ENCODE assay signal across 18 cellular contexts in the genomic region with DNA sequence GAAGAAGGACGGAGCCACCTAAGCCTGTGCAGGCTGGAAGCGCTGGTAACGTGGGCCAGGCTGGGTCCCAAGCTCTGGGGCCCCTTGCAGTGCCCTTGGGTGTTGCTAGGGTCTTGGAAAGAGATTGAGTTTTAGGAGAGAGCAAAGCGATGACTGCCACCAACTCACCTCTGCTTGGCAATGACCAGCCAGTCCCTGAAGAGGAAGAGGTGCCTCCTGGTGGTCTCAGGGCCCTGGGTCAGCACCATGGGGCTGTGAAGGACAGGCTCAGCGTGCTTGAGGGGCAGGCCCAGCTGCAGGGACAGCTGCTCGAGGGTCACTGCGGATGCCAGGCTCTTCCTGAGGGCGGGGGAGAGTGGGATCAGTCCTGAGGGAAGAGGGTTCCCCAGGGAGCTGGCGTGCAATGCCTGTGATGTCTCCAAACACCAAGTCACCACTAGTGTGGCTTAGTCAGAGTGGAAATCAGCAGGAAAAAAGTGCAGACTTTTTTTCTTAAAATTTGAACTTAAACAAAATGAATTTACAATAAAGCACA. TPM values are rescaled to one million over a fixed set of nuclear protein-coding genes. Genes with fewer than 3 reads are reported as not detected.
DNase-seq lines count a peak whose midpoint lies in the region; ATAC-seq, FAIRE-seq and TF ChIP-seq lines count a peak whose summit lies in the region.
"Had no signal": no experiment of that assay in that cellular context is flagged by ENCODE, and none has a peak within 500 bp of the region (broad histone marks: within the 10 kb centered on the region; RNA-seq: fewer than 3 reads in every experiment).

No MANE protein-coding gene starts in this region.

- H3K36me3 ChIP-seq in OCI-LY7 (ENCODE audit: insufficient read depth, low read length): no peaks in the 10 kb centered on the region
- no peaks in the 10 kb centered on the region for H3K36me3 ChIP-seq in H1 (ENCODE audit: control insufficient read depth in 2 of 4, insufficient read depth in 4 of 4, low read length in 3 of 4)
- H3K36me3 ChIP-seq in CD8-positive, alpha-beta T cell (ENCODE audit: insufficient read depth, low read length): no peaks in the 10 kb centered on the region
- H3K36me3 ChIP-seq: neutrophil, tibial artery, WERI-Rb-1 had no signal

- 76% methylated on average over 9 of the region's 9 CpGs; no CpG with 5 or more reads in 1 of the 2 experiments for WGBS in H1 (ENCODE audit: extremely low coverage in 1 of 2, insufficient coverage in 1 of 2, insufficient read length in 1 of 2, insufficient replicate concordance in 2 of 2, low coverage in 1 of 2, low lambda C conversion rate in 2 of 2, missing lambda C conversion rate in 1 of 2), 2 experiments

- ATAC-seq in stimulated activated naive CD8-positive, alpha-beta T cell treated with anti-CD3 and anti-CD28 coated beads, Interleukin-15, Interleukin-2, amounts not matched to agents 100 U/mL and 50 U/mL, for 24 hours: no peak
- ATAC-seq in CD8-positive, alpha-beta T cell: no peak
- ATAC-seq: left colon had no signal

- POLR2A ChIA-PET in OCI-LY7 (lab: Charles Lee) (interaction anchor here (0.7 to 4.3 kb wide), 11 partner anchors 10 to 86 kb away, joined by 3 to 39 read pairs (median 3); a partner anchor contains a TSS), H1 (lab: Charles Lee; ENCODE audit: partially characterized antibody) (interaction anchor here (3.4 kb wide), 1 partner anchor 14 kb away, joined by 12 read pairs; no protein-coding TSS in a partner anchor)
- POLR2A ChIA-PET in CD8-positive, alpha-beta T cell (lab: Charles Lee): interaction anchor here (1.1 to 3.2 kb wide), 3 partner anchors 11 to 51 kb away, joined by 3 to 11 read pairs (median 3); a partner anchor contains a TSS

- H4K91ac ChIP-seq in H1 (replicated peaks; ENCODE audit: insufficient read length, low read length): no peak overlapping the region

- H2BK15ac ChIP-seq in H1 (ENCODE audit: low read length): no peak overlapping the region

- H4K20me1 ChIP-seq in OCI-LY7 (ENCODE audit: insufficient read depth, low read length): no peaks in the 10 kb centered on the region
- no peaks in the 10 kb centered on the region for H4K20me1 ChIP-seq in H1 (replicated peaks in 1 of 2; ENCODE audit: control insufficient read depth in 1 of 2, insufficient read depth in 2 of 2, low read length in 2 of 2)

- no peaks in the 10 kb centered on the region for H3K9me2 ChIP-seq in OCI-LY7 (ENCODE audit: insufficient read depth, low read length)

- peak overlapping the region; percentile 56 for H3K4me3 ChIP-seq in OCI-LY7 (ENCODE audit: low read depth, low read length, poor library complexity, severe bottlenecking)
- H3K4me3 ChIP-seq in H1 (ENCODE audit: extremely low read depth in 1 of 4, insufficient read depth in 2 of 4, low read depth in 3 of 4, low read length in 4 of 4): no peak overlapping the region
- no peak overlapping the region for H3K4me3 ChIP-seq in CD8-positive, alpha-beta T cell (ENCODE audit: low read depth, low read length)
- H3K4me3 ChIP-seq: PC-9, tibial artery had no signal

- intact Hi-C loops in OCI-LY7 (cut with micrococcal nuclease; ENCODE audit: unreplicated experiment): loop anchor here (2.0 kb wide), 1 partner anchor 53 kb away; no protein-coding TSS in a partner anchor
- intact Hi-C loops in CD8-positive, alpha-beta T cell (cut with DNase I, micrococcal nuclease): loop anchor here in 1 of 2 experiments (2.0 kb wide), 1 partner anchor 31 kb away; no protein-coding TSS in a partner anchor

- TF ChIP-seq CTCF in OCI-LY7 (conservative IDR thresholded peaks at IDR 0.05; ENCODE audit: low read length) (peak; percentile 34; the same call in 1 of the 2 replicates), H1 (IDR thresholded peaks at IDR 0.05; ENCODE audit: control extremely low read depth in 1 of 3, insufficient read depth in 1 of 3, low read depth in 1 of 3, low read length in 3 of 3) (peak; percentile 17 to 26 (median 20))
- TF ChIP-seq CTCF in CD8-positive, alpha-beta T cell (IDR thresholded peaks at IDR 0.05): no peak

- H2BK12ac ChIP-seq in H1 (ENCODE audit: low read depth, low read length): no peak overlapping the region

- no peaks in the 10 kb centered on the region for H3K79me1 ChIP-seq in H1 (ENCODE audit: low read depth, low read length)

- H3K79me2 ChIP-seq in OCI-LY7 (ENCODE audit: insufficient read depth, low read depth, low read length): no peaks in the 10 kb centered on the region
- no peaks in the 10 kb centered on the region for H3K79me2 ChIP-seq in H1 (ENCODE audit: control insufficient read depth in 1 of 2, insufficient read depth in 2 of 2, low read length in 2 of 2)

- no peak for TF ChIP-seq EP300 in H1 (IDR thresholded peaks at IDR 0.05; ENCODE audit: borderline replicate concordance in 1 of 2, low read depth in 2 of 2, low read length in 2 of 2)

- H3K27me3 Mint-ChIP-seq in stimulated activated naive CD8-positive, alpha-beta T cell treated with anti-CD3 and anti-CD28 coated beads, Interleukin-15, Interleukin-2, amounts not matched to agents 100 ng/mL and 50 ng/mL, for 24 hours: no peaks in the 10 kb centered on the region
- no peaks in the 10 kb centered on the region for H3K27me3 Mint-ChIP-seq in CD8-positive, alpha-beta T cell (ENCODE audit: low read depth)

- peak in 1 of 2 experiments; percentile 2; a peak in 1 of 4 replicates for TF ChIP-seq RAD21 in H1 (IDR thresholded peaks at IDR 0.05 in 1 of 2, conservative IDR thresholded peaks at IDR 0.05 in 1 of 2; ENCODE audit: low read depth in 2 of 2, low read length in 2 of 2)

- DNase-seq in stimulated activated naive CD8-positive, alpha-beta T cell treated with anti-CD3 and anti-CD28 coated beads, Interleukin-15, Interleukin-2, amounts not matched to agents 100 U/mL and 50 U/mL, for 24 hours: no peak
- DNase-seq in OCI-LY7 (ENCODE audit: low spot score) (peak; percentile 49), H1 (ENCODE audit: low read depth in 1 of 2, low spot score in 2 of 2) (no peak), ureter (ENCODE audit: low spot score) (no peak), NOMO-1 treated with dmso at 0.1 percent for 144 hours (lab: John Stamatoyannopoulos, UW; ENCODE audit: unreplicated experiment) (no peak)
- no peak for DNase-seq in CD8-positive, alpha-beta T cell
- DNase-seq: activated naive CD4-positive, alpha-beta T cell treated with Interleukin-2 at 50 U/mL for 16 hours; AML-193; left colon; NCI-H1105; NCI-H69; PC-9; tibial artery; WERI-Rb-1 had no signal

- no TSS peak for BruUV-seq in OCI-LY7 (replicated peaks; lab: Mats Ljungman, UMichigan)

- no peak overlapping the region for H3K9ac ChIP-seq in H1 (replicated peaks in 1 of 4; ENCODE audit: extremely low read depth in 1 of 4, low read depth in 3 of 4, low read length in 3 of 4)

- H3K56ac ChIP-seq in H1 (replicated peaks; ENCODE audit: insufficient read length, low read depth, low read length): no peak overlapping the region

- no peak overlapping the region for H2AK5ac ChIP-seq in H1 (ENCODE audit: low read depth, low read length)

- no peak overlapping the region for H2BK20ac ChIP-seq in H1 (ENCODE audit: low read length)

- no peak overlapping the region for H2BK5ac ChIP-seq in H1 (ENCODE audit: low read depth, low read length)

- H3K4me2 ChIP-seq in OCI-LY7 (ENCODE audit: low read length) (peak overlapping the region; percentile 67), H1 (ENCODE audit: insufficient read depth in 1 of 2, low read depth in 2 of 2, low read length in 2 of 2) (no peak overlapping the region)
- H3K4me2 ChIP-seq: PC-9 had no signal

- no peak overlapping the region for H3K23ac ChIP-seq in H1 (ENCODE audit: insufficient read length)

- no peak for FAIRE-seq in H1 (lab: Jason Lieb, UNC)

- CTCF ChIA-PET in OCI-LY7 (lab: Charles Lee; ENCODE audit: unreplicated experiment) (interaction anchor here (0.6 to 1.6 kb wide), 2 partner anchors 12 to 55 kb away, joined by 3 to 5 read pairs; no protein-coding TSS in a partner anchor), H1 (lab: Charles Lee; ENCODE audit: partially characterized antibody) (interaction anchor here (0.7 to 4.8 kb wide), 11 partner anchors 9 to 823 kb away, joined by 3 to 37 read pairs (median 5); a partner anchor contains a TSS)
- CTCF ChIA-PET in CD8-positive, alpha-beta T cell (lab: Charles Lee): interaction anchor here (0.7 to 21.4 kb wide), 8 partner anchors 8 to 85 kb away, joined by 3 to 486 read pairs (median 6); a partner anchor contains a TSS

- TF ChIP-seq POLR2A in H1 (IDR thresholded peaks at IDR 0.05; ENCODE audit: control extremely low read depth in 1 of 2, low read depth in 2 of 2, low read length in 2 of 2): no peak

- H2BK120ac ChIP-seq in H1 (replicated peaks; ENCODE audit: low read depth, low read length): no peak overlapping the region

- H3K27ac ChIP-seq in OCI-LY7 (ENCODE audit: low read depth, low read length, poor library complexity, severe bottlenecking): peak overlapping the region; percentile 87
- H3K27ac ChIP-seq in H1 (ENCODE audit: low read depth, low read length): no peak overlapping the region
- no peak overlapping the region for H3K27ac ChIP-seq in CD8-positive, alpha-beta T cell (ENCODE audit: low read depth, low read length)
- H3K27ac ChIP-seq: neutrophil, PC-9, tibial artery, WERI-Rb-1 had no signal

- no peaks in the 10 kb centered on the region for H3K9me3 Mint-ChIP-seq in stimulated activated naive CD8-positive, alpha-beta T cell treated with anti-CD3 and anti-CD28 coated beads, Interleukin-15, Interleukin-2, amounts not matched to agents 100 ng/mL and 50 ng/mL, for 24 hours
- H3K9me3 Mint-ChIP-seq in CD8-positive, alpha-beta T cell: no peaks in the 10 kb centered on the region
- H3K9me3 Mint-ChIP-seq: mesothelial cell of epicardium had no signal

- H3K14ac ChIP-seq in H1 (ENCODE audit: insufficient read length): no peak overlapping the region

- no peaks in the 10 kb centered on the region for H3K23me2 ChIP-seq in H1 (ENCODE audit: low read depth, low read length)

- H2AFZ ChIP-seq in OCI-LY7 (ENCODE audit: low read length): peak overlapping the region; percentile 63; the same call in 1 of the 2 replicates
- no peak overlapping the region for H2AFZ ChIP-seq in H1 (ENCODE audit: low read length)
- H2AFZ ChIP-seq: PC-9 had no signal

- no peaks in the 10 kb centered on the region for H3K27me3 ChIP-seq in H1 (replicated peaks in 1 of 4; ENCODE audit: control insufficient read depth in 3 of 4, extremely low read depth in 1 of 4, insufficient read depth in 3 of 4, low read length in 3 of 4)
- H3K27me3 ChIP-seq in CD8-positive, alpha-beta T cell (ENCODE audit: insufficient read depth, low read length): no peaks in the 10 kb centered on the region
- H3K27me3 ChIP-seq: neutrophil, tibial artery had no signal

- peaks cover 97% of the 10 kb centered on the region for H3K4me1 Mint-ChIP-seq in stimulated activated naive CD8-positive, alpha-beta T cell treated with anti-CD3 and anti-CD28 coated beads, Interleukin-15, Interleukin-2, amounts not matched to agents 100 ng/mL and 50 ng/mL, for 24 hours (ENCODE audit: low read depth)
- H3K4me1 Mint-ChIP-seq in CD8-positive, alpha-beta T cell (ENCODE audit: low read depth): peaks cover 59% of the 10 kb centered on the region
- H3K4me1 Mint-ChIP-seq: mesothelial cell of epicardium had no signal

- H3K18ac ChIP-seq in H1 (ENCODE audit: extremely low read depth, low read length): no peak overlapping the region

- H3K4ac ChIP-seq in H1 (replicated peaks; ENCODE audit: insufficient read length, low read depth, low read length): no peak overlapping the region

- no peaks in the 10 kb centered on the region for H3K9me3 ChIP-seq in OCI-LY7 (ENCODE audit: low read length)
- no peaks in the 10 kb centered on the region for H3K9me3 ChIP-seq in H1 (ENCODE audit: insufficient read depth in 2 of 2, low read depth in 1 of 2, low read length in 1 of 2)
- H3K9me3 ChIP-seq in CD8-positive, alpha-beta T cell (ENCODE audit: low read length): no peaks in the 10 kb centered on the region
- H3K9me3 ChIP-seq: neutrophil, tibial artery had no signal

- peak overlapping the region; percentile 58; the same call in 1 of the 2 replicates for H4K8ac ChIP-seq in H1 (ENCODE audit: extremely low read depth, insufficient read depth, low read length)

- peaks cover 79% of the 10 kb centered on the region for H3K4me1 ChIP-seq in OCI-LY7 (ENCODE audit: insufficient read depth, low read length, poor library complexity, severe bottlenecking)
- H3K4me1 ChIP-seq in H1 (replicated peaks in 1 of 4; ENCODE audit: control insufficient read depth in 3 of 4, insufficient read depth in 4 of 4, low read length in 3 of 4): peaks cover 0 to 7% (median under 1%) of the 10 kb centered on the region in 4 experiments; a peak in 1 of 7 replicates
- peaks cover 59% of the 10 kb centered on the region for H3K4me1 ChIP-seq in CD8-positive, alpha-beta T cell (ENCODE audit: insufficient read depth, low read length)
- H3K4me1 ChIP-seq: tibial artery had no signal

- no peak overlapping the region for H4K5ac ChIP-seq in H1 (ENCODE audit: insufficient read length, low read depth, low read length)

- H3K4me3 Mint-ChIP-seq in stimulated activated naive CD8-positive, alpha-beta T cell treated with anti-CD3 and anti-CD28 coated beads, Interleukin-15, Interleukin-2, amounts not matched to agents 100 ng/mL and 50 ng/mL, for 24 hours: no peak overlapping the region
- H3K4me3 Mint-ChIP-seq in CD8-positive, alpha-beta T cell: no peak overlapping the region
- H3K4me3 Mint-ChIP-seq: mesothelial cell of epicardium had no signal

- H3K36me3 Mint-ChIP-seq in stimulated activated naive CD8-positive, alpha-beta T cell treated with anti-CD3 and anti-CD28 coated beads, Interleukin-15, Interleukin-2, amounts not matched to agents 100 ng/mL and 50 ng/mL, for 24 hours (ENCODE audit: low read depth): no peaks in the 10 kb centered on the region
- H3K36me3 Mint-ChIP-seq in CD8-positive, alpha-beta T cell: no peaks in the 10 kb centered on the region
- H3K36me3 Mint-ChIP-seq: mesothelial cell of epicardium had no signal

- peak overlapping the region; percentile 97 for H3K27ac Mint-ChIP-seq in stimulated activated naive CD8-positive, alpha-beta T cell treated with anti-CD3 and anti-CD28 coated beads, Interleukin-15, Interleukin-2, amounts not matched to agents 100 ng/mL and 50 ng/mL, for 24 hours
- no peak overlapping the region for H3K27ac Mint-ChIP-seq in CD8-positive, alpha-beta T cell
- H3K27ac Mint-ChIP-seq: mesothelial cell of epicardium had no signal

RNA-seq across cellular contexts. Expression of a gene that starts 50.8 kb away (rescaled TPM):
- total RNA-seq in OCI-LY7 (2014; rRNA removed; shearing (Covaris generic)): 25.4 and 30.7 TPM in 2 replicates
- total RNA-seq in OCI-LY7 (2022): 22.7 and 23.6 TPM in 2 replicates
- total RNA-seq in H1 (2021; fragmentation: NEBNext Ultra II Directional; extraction: Animal tissue kit (Norgen Biotek cat#: 25700)): not detected in 2 replicates
- polyA plus RNA-seq in H1 (2011; rRNA removed): not detected in 2 replicates
- polyA plus RNA-seq in H1 (2011; cell fraction: cytosol; rRNA removed): not detected
- polyA plus RNA-seq in H1 (2011; cell fraction: nucleus; rRNA removed): 0.06 TPM
- polyA plus RNA-seq in H1 (2012, experiment 1 of 2): not detected in 4 replicates
- not detected for polyA plus RNA-seq in H1 (2012, experiment 2 of 2)
- polyA plus RNA-seq in H1 (2013, experiment 1 of 2): not detected
- polyA plus RNA-seq in H1 (2013, experiment 2 of 2): 0.02 TPM
- not detected in 2 replicates for polyA minus RNA-seq in H1 (2011; rRNA and poly(A)+ RNA removed)
- not detected for polyA minus RNA-seq in H1 (2011; cell fraction: cytosol; rRNA and poly(A)+ RNA removed)
- not detected for polyA minus RNA-seq in H1 (2011; cell fraction: nucleus; rRNA and poly(A)+ RNA removed)
- total RNA-seq in CD8-positive, alpha-beta T cell: 100 to 1,000 TPM; 136 to 137 TPM
- 4.9 TPM for total RNA-seq in ureter
- total RNA-seq: HT-29, PC-9 had no signal

Comparison
In these comparisons a context has a peak if more than half of its experiments do, and no peak if none do; other contexts are left out.
1. RNA of a gene that starts 50.8 kb away (total RNA-seq): 136 to 137 TPM in CD8-positive, alpha-beta T cell; 22.7 to 30.7 TPM in OCI-LY7, 4.9 TPM in ureter (single experiment) and not detected in H1; every median in the first group is over 4 times any median in the second.